Comparison of ENCODE assay signal across 21 cellular contexts in the genomic region with DNA sequence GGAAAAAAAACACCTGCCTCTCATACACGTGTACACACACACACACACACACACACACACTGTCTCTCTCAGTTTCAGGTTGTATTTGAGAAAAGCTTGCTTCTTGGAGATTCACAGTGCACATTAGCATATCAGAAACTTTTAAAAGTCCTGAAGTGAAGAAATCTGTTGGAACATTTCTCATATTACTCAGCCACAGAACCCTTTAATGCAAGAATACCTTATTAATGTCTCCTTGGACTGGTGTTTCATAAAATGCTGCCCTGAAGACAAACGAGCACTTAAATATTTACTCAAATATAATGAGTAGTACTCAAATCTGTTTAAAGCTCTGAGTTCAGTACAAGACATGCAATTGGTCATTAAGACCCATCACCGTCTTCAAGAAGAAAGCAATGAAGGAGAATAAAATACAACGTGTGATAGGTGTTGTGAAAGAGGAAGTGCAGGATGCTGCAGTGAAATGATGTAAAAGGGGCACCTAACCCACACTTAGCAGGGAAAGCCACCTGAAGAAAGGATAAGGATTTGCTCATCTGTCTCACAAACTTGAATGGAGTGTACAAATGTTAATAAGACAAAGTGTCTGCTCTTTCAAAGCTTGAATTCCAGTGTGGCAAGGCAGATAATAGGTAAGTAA. TPM values are rescaled to one million over a fixed set of nuclear protein-coding genes. Genes with fewer than 3 reads are reported as not detected.
DNase-seq lines count a peak whose midpoint lies in the region; ATAC-seq and TF ChIP-seq lines count a peak whose summit lies in the region.
"Had no signal": no experiment of that assay in that cellular context is flagged by ENCODE, and none has a peak within 500 bp of the region (broad histone marks: within the 10 kb centered on the region; RNA-seq: fewer than 3 reads in every experiment).

No MANE protein-coding gene starts in this region.

- H3K27me3 ChIP-seq in left lung (no peaks in the 10 kb centered on the region), spleen (replicated peaks in 1 of 7) (no peaks in the 10 kb centered on the region)
- H3K27me3 ChIP-seq: Peyer's patch, SJCRH30, tibial artery had no signal

- 39 to 54% (median 47%) methylated on average over 4 of the region's 4 CpGs for WGBS in spleen, 5 donors

- ATAC-seq in left lung: peak; percentile 17
- ATAC-seq: CD8-positive, alpha-beta T cell; esophagus mucosa; left colon; psoas muscle; WTC11 had no signal

- H3K27ac ChIP-seq in left lung (no peak overlapping the region), caudate nucleus (ENCODE audit: low read depth, low read length) (no peak overlapping the region), spleen (no peak overlapping the region)
- H3K27ac ChIP-seq: Peyer's patch, psoas muscle, SJCRH30, tibial artery had no signal

- H3K9me3 ChIP-seq in left lung (no peaks in the 10 kb centered on the region), spleen (no peaks in the 10 kb centered on the region)
- H3K9me3 ChIP-seq: Peyer's patch, psoas muscle, SJCRH30, tibial artery had no signal

- no peak overlapping the region for H3K4me3 ChIP-seq in left lung
- no peak overlapping the region for H3K4me3 ChIP-seq in spleen
- H3K4me3 ChIP-seq: Peyer's patch, psoas muscle, SJCRH30, tibial artery had no signal

- no peak for TF ChIP-seq POLR2A in spleen (IDR thresholded peaks at IDR 0.05)

- H3K36me3 ChIP-seq in left lung: no peaks in the 10 kb centered on the region
- H3K36me3 ChIP-seq in spleen: no peaks in the 10 kb centered on the region
- H3K36me3 ChIP-seq: Peyer's patch, SJCRH30, tibial artery had no signal

- DNase-seq in EL: peak; percentile 50
- DNase-seq in HT1080 (ENCODE audit: low read depth): peak; percentile 7
- DNase-seq in amniotic epithelial cell (ENCODE audit: low read depth): peak; percentile 70
- DNase-seq in left lung: no peak
- no peak for DNase-seq in caudate nucleus (lab: John Stamatoyannopoulos, UW)
- DNase-seq in NCI-H748 treated with DMSO at 0.1 percent for 48 hours (lab: John Stamatoyannopoulos, UW): no peak
- no peak for DNase-seq in spleen
- DNase-seq: activated CD4-positive, alpha-beta memory T cell treated with anti-CD3 and anti-CD28 coated beads for 36 hours; activated naive CD4-positive, alpha-beta T cell; activated T-cell treated with anti-CD3 and anti-CD28 coated beads for 4 hours; CD8-positive, alpha-beta T cell; effector CD8-positive, alpha-beta T cell; left colon; Peyer's patch; psoas muscle; SJCRH30; stimulated activated CD4-positive, alpha-beta T cell treated with anti-CD3 and anti-CD28 coated beads, Interleukin-2, amount 100 ng/mL, for 24 hours; stimulated activated naive CD4-positive, alpha-beta T cell; tibial artery had no signal

- intact Hi-C loops in left lung (cut with DNase I): no loop called here
- intact Hi-C loops in spleen (cut with DNase I; ENCODE audit: low total_unique reads): no loop called here

- TF ChIP-seq CTCF in left lung (IDR thresholded peaks at IDR 0.05): no peak
- no peak for TF ChIP-seq CTCF in spleen (IDR thresholded peaks at IDR 0.05 in 8 of 11, conservative IDR thresholded peaks at IDR 0.05 in 3 of 11)

- H3K4me1 ChIP-seq in left lung: no peaks in the 10 kb centered on the region
- peaks cover 0 to 11% (median 0%) of the 10 kb centered on the region in 6 donors for H3K4me1 ChIP-seq in spleen
- H3K4me1 ChIP-seq: Peyer's patch, psoas muscle, SJCRH30 had no signal

RNA-seq across cellular contexts. Expression of a gene that starts 57.0 kb away (rescaled TPM):
- total RNA-seq in HT1080 (2014; rRNA removed; shearing (Covaris generic)): 3.8 and 5.2 TPM in 2 replicates
- 1.2 and 1.5 TPM in 2 replicates for polyA plus RNA-seq in HT1080 (2015; cell fraction: cytosol; rRNA removed)
- polyA plus RNA-seq in HT1080 (2015; cell fraction: nucleus; rRNA removed): 1.7 and 1.8 TPM in 2 replicates
- 1 to 10 TPM; 2.6 to 5.2 TPM for total RNA-seq in left lung
- total RNA-seq in spleen: 1 to 10 TPM; 2.7 to 6.1 (median 4.5) TPM
- 1 to 10 TPM in 2 of 3 donors, under 1 TPM in 1; 0.53 to 2.5 (median 1.8) TPM for polyA plus RNA-seq in spleen
- total RNA-seq: activated CD4-positive, alpha-beta memory T cell treated with anti-CD3 and anti-CD28 coated beads for 36 hours had no signal

Comparison
In these comparisons a context has a peak if more than half of its experiments do, and no peak if none do; other contexts are left out.
1. DNase-seq: peak in EL (single experiment), HT1080 (single experiment) and amniotic epithelial cell (single experiment); none in left lung (0 of 2), caudate nucleus (0 of 61), NCI-H748 treated with DMSO at 0.1 percent for 48 hours (single experiment) and spleen (single experiment).